In genomic region chr9:20698799-20699198, GRCh38 we compare ENCODE assay signal across 17 cellular contexts. TPM values are rescaled to one million over a fixed set of nuclear protein-coding genes. Genes with fewer than 3 reads are reported as not detected.
A peak's percentile ranks its signal among the peaks of the same experiment; 100 is the strongest.
DNase-seq lines count a peak whose midpoint lies in the region; ATAC-seq, FAIRE-seq and TF ChIP-seq lines count a peak whose summit lies in the region.
"Had no signal": no experiment of that assay in that cellular context is flagged by ENCODE, and none has a peak within 500 bp of the region (broad histone marks: within the 10 kb centered on the region; RNA-seq: fewer than 3 reads in every experiment).

No MANE protein-coding gene starts in this region.

- TF ChIP-seq POLR2A in endothelial cell of umbilical vein (IDR thresholded peaks at IDR 0.05; ENCODE audit: low read depth, low read length): no peak

- no peak overlapping the region for H2AFZ ChIP-seq in endothelial cell of umbilical vein (ENCODE audit: low read depth, low read length)
- H2AFZ ChIP-seq: GM23248 had no signal

- peak; percentile 7 for DNase-seq in DMS 273 (lab: John Stamatoyannopoulos, UW; ENCODE audit: unreplicated experiment)
- DNase-seq in DMS 273 treated with DMSO at 0.1 percent for 48 hours (lab: John Stamatoyannopoulos, UW): no peak
- DNase-seq in M059J (ENCODE audit: low read depth): peak; percentile 8
- no peak for DNase-seq in endothelial cell of umbilical vein (ENCODE audit: low read depth, low spot score)
- no peak for DNase-seq in NCI-H1436 treated with DMSO at 0.1 percent for 48 hours (lab: John Stamatoyannopoulos, UW)
- DNase-seq: CD4-positive, alpha-beta memory T cell; GM23248; HCEC 1CT; Kasumi-1; KG1 had no signal

- peaks cover 50% of the 10 kb centered on the region for H3K79me2 ChIP-seq in endothelial cell of umbilical vein (ENCODE audit: control insufficient read depth, insufficient read depth, low read length)

- no peaks in the 10 kb centered on the region for H3K9me1 ChIP-seq in endothelial cell of umbilical vein (replicated peaks; ENCODE audit: control insufficient read depth, extremely low read depth, insufficient read depth, low read length)

- no peak for TF ChIP-seq CTCF in endothelial cell of umbilical vein (IDR thresholded peaks at IDR 0.05; ENCODE audit: extremely low read depth in 1 of 2, insufficient read depth in 1 of 2, low read depth in 1 of 2, low read length in 2 of 2)

- intact Hi-C loops in endothelial cell of umbilical vein (cut with micrococcal nuclease): no loop called here

- peak overlapping the region; percentile 6 for H3K9ac ChIP-seq in endothelial cell of umbilical vein (replicated peaks; ENCODE audit: extremely low read depth, insufficient read depth, low read length)
- H3K9ac ChIP-seq: BLaER1, GM23248 had no signal

- dilution Hi-C loops in endothelial cell of umbilical vein (cut with MboI; ENCODE audit: extremely low pct_ligation_motif_present, low sequenced_read_pairs): no loop called here

- H3K27me3 ChIP-seq in endothelial cell of umbilical vein (ENCODE audit: control insufficient read depth in 2 of 2, insufficient read depth in 2 of 2, low read length in 2 of 2): no peaks in the 10 kb centered on the region
- H3K27me3 ChIP-seq: BLaER1 had no signal

- ATAC-seq in HG03460 (IDR thresholded peaks at IDR 0.05; ENCODE audit: unreplicated experiment) (no peak), HG02678 (IDR thresholded peaks at IDR 0.05; ENCODE audit: unreplicated experiment) (no peak)
- ATAC-seq: A549, HepG2 had no signal

- H4K20me1 ChIP-seq in endothelial cell of umbilical vein (replicated peaks; ENCODE audit: control insufficient read depth, extremely low read depth, insufficient read depth, low read length): no peaks in the 10 kb centered on the region
- H4K20me1 ChIP-seq: BLaER1 had no signal

- no peak overlapping the region for H3K4me2 ChIP-seq in endothelial cell of umbilical vein (ENCODE audit: insufficient read depth, low read length)
- H3K4me2 ChIP-seq: A549, BLaER1 had no signal

- peaks cover 26% of the 10 kb centered on the region for H3K4me1 ChIP-seq in endothelial cell of umbilical vein (ENCODE audit: control insufficient read depth, extremely low read depth, insufficient read depth, low read length)

- FAIRE-seq in endothelial cell of umbilical vein (lab: Jason Lieb, UNC): no peak
- FAIRE-seq: A549, GM12891, HepG2 had no signal

- H3K27ac ChIP-seq in endothelial cell of umbilical vein (ENCODE audit: insufficient read depth, low read depth, low read length): no peak overlapping the region
- H3K27ac ChIP-seq: 22Rv1, A549, BLaER1, GM23248 had no signal

- CTCF ChIA-PET in endothelial cell of umbilical vein (lab: Charles Lee): interaction anchor here (0.7 to 1.3 kb wide), 2 partner anchors 15 to 77 kb away, joined by 3 to 4 read pairs; partner anchors contain the start of genes FOCAD and MLLT3

- H3K4me3 ChIP-seq in endothelial cell of umbilical vein (replicated peaks in 1 of 3; ENCODE audit: insufficient read depth in 1 of 3, low read depth in 1 of 3, low read length in 3 of 3): no peak overlapping the region
- H3K4me3 ChIP-seq: A549, BLaER1, GM23248 had no signal

- POLR2A ChIA-PET in endothelial cell of umbilical vein (lab: Charles Lee): interaction anchor here (3.9 kb wide), 1 partner anchor 14 kb away, joined by 26 read pairs; the partner anchor contains the start of gene FOCAD

- H3K9me3 ChIP-seq in endothelial cell of umbilical vein (replicated peaks; ENCODE audit: control insufficient read depth, insufficient read depth, low read length): no peaks in the 10 kb centered on the region
- H3K9me3 ChIP-seq: A549, BLaER1 had no signal

- BruUV-seq in endothelial cell of umbilical vein (replicated peaks; lab: Mats Ljungman, UMichigan): no TSS peak

- no peaks in the 10 kb centered on the region for H3K36me3 ChIP-seq in endothelial cell of umbilical vein (ENCODE audit: control insufficient read depth in 2 of 2, extremely low read depth in 1 of 2, insufficient read depth in 2 of 2, low read length in 2 of 2)
- H3K36me3 ChIP-seq: BLaER1 had no signal

TF ChIP-seq in endothelial cell of umbilical vein, 7 proteins besides CTCF, POLR2A, EP300 and RAD21:
- no peak for TF ChIP-seq JUN (IDR thresholded peaks at IDR 0.05; ENCODE audit: borderline replicate concordance, insufficient read depth, insufficient read length, low read depth)
- no peak for TF ChIP-seq FOS (IDR thresholded peaks at IDR 0.05; ENCODE audit: borderline replicate concordance, insufficient read depth, low read length)
- no peak for TF ChIP-seq MAX (IDR thresholded peaks at IDR 0.05; ENCODE audit: insufficient read depth, insufficient read length)
- no peak for TF ChIP-seq POLR2AphosphoS5 (IDR thresholded peaks at IDR 0.05; ENCODE audit: insufficient read depth, low read depth, low read length)

RNA-seq across cellular contexts. Expression of gene FOCAD, which starts 14.7 kb away (rescaled TPM):
- 36.2 and 39.6 TPM in 2 replicates for total RNA-seq in M059J (2014; rRNA removed; shearing (Covaris generic))
- total RNA-seq in endothelial cell of umbilical vein: 59.4 and 66.9 TPM in 2 replicates
- 26.7 and 27.7 TPM in 2 replicates for polyA plus RNA-seq in endothelial cell of umbilical vein
- 31.7 and 32.3 TPM in 2 replicates for polyA plus RNA-seq in endothelial cell of umbilical vein (2011; cell fraction: cytosol; rRNA removed)
- 86.0 and 90.1 TPM in 2 replicates for polyA plus RNA-seq in endothelial cell of umbilical vein (2011; cell fraction: nucleus; rRNA removed)
- 47.6 and 61.4 TPM in 2 replicates for polyA plus RNA-seq in endothelial cell of umbilical vein (2012)
- 196 and 222 TPM in 2 replicates for polyA minus RNA-seq in endothelial cell of umbilical vein
- polyA minus RNA-seq in endothelial cell of umbilical vein (2011; cell fraction: cytosol; rRNA and poly(A)+ RNA removed): 26.6 TPM
- polyA minus RNA-seq in endothelial cell of umbilical vein (2011; cell fraction: nucleus; rRNA and poly(A)+ RNA removed): 215 and 380 TPM in 2 replicates

Comparison
In these comparisons a context has a peak if more than half of its experiments do, and no peak if none do; other contexts are left out.
1. DNase-seq: peak in DMS 273 (single experiment) and M059J (single experiment); none in DMS 273 treated with DMSO at 0.1 percent for 48 hours (single experiment), endothelial cell of umbilical vein (single experiment) and NCI-H1436 treated with DMSO at 0.1 percent for 48 hours (single experiment).